8 cellular contexts compared by ENCODE assay signal in the genomic region with DNA sequence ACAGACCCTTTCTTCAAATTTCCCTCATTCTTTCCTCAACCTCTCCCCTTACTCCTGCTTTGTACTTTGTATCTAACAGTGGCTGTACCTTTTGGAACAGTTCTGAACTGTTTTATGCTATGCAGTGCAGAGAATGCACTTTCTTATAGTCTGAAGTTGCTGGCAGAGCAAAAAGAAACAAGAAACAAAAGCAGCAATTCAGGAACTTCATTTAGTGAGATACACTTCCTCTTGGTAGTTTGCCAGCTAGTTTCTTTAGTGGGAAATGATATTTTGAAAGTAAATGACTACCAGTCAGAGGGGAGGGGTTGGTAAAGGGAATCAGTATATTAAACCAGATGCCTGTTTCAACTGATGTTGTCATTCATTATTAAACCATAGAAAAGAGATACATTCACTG. TPM values are rescaled to one million over a fixed set of nuclear protein-coding genes. Genes with fewer than 3 reads are reported as not detected.
DNase-seq lines count a peak whose midpoint lies in the region; ATAC-seq and TF ChIP-seq lines count a peak whose summit lies in the region.

No MANE protein-coding gene starts in this region.

- H3K9ac ChIP-seq in liver (ENCODE audit: low read depth in 1 of 2, low read length in 2 of 2): peak overlapping the region in 1 of 2 donors; percentile 65

- DNase-seq in GDM1 (lab: John Stamatoyannopoulos, UW) (peak; percentile 59), MV-4-11 (lab: John Stamatoyannopoulos, UW) (peak; percentile 96), astrocyte of the spinal cord (ENCODE audit: low read depth, low spot score) (peak; percentile 45), dorsolateral prefrontal cortex (no peak), NCI-H1694 treated with DMSO at 0.1 percent for 48 hours (lab: John Stamatoyannopoulos, UW) (no peak), cerebellum (ENCODE audit: low spot score) (no peak)

- H3K27ac ChIP-seq in liver (ENCODE audit: low read depth in 1 of 2, low read length in 2 of 2) (peak overlapping the region; percentile 32 to 51), dorsolateral prefrontal cortex (peak overlapping the region in 24 of 59 donors; percentile 1 to 76 (median 30))

- ATAC-seq in GM21515 (IDR thresholded peaks at IDR 0.05; ENCODE audit: unreplicated experiment): peak; percentile 63

- TF ChIP-seq CTCF in astrocyte of the spinal cord (IDR thresholded peaks at IDR 0.05; ENCODE audit: low read depth, low read length): no peak
- TF ChIP-seq CTCF in liver (IDR thresholded peaks at IDR 0.05; ENCODE audit: low read depth, low read length, missing input control): no peak
- TF ChIP-seq CTCF in dorsolateral prefrontal cortex (IDR thresholded peaks at IDR 0.05 in 54 of 56, conservative IDR thresholded peaks at IDR 0.05 in 2 of 56; ENCODE audit: low read depth in 1 of 56, partially characterized antibody in 56 of 56): no peak

- H3K4me3 ChIP-seq in astrocyte of the spinal cord (ENCODE audit: low read depth, low read length): no peak overlapping the region
- H3K4me3 ChIP-seq in liver (ENCODE audit: low read depth in 1 of 3, low read length in 3 of 3): no peak overlapping the region
- peak overlapping the region in 1 of 59 donors; percentile 12 for H3K4me3 ChIP-seq in dorsolateral prefrontal cortex

- no peaks in the 10 kb centered on the region for H3K36me3 ChIP-seq in liver (ENCODE audit: control insufficient read depth in 4 of 4, insufficient read depth in 3 of 4, low read depth in 1 of 4, low read length in 3 of 4)

- peak in 1 of 2 donors; percentile 6 for TF ChIP-seq RAD21 in liver (IDR thresholded peaks at IDR 0.05)

- no peaks in the 10 kb centered on the region for H3K9me3 ChIP-seq in liver (ENCODE audit: control insufficient read depth in 4 of 4, low read length in 3 of 4)

- H3K27me3 ChIP-seq in liver (ENCODE audit: control insufficient read depth in 4 of 4, insufficient read depth in 4 of 4, low read length in 3 of 4): no peaks in the 10 kb centered on the region
- H3K27me3 ChIP-seq in dorsolateral prefrontal cortex: no peaks in the 10 kb centered on the region

- intact Hi-C loops in dorsolateral prefrontal cortex (cut with DNase I): no loop called here

- H3K4me1 ChIP-seq in liver (ENCODE audit: control insufficient read depth in 4 of 4, insufficient read depth in 4 of 4, low read length in 3 of 4): no peaks in the 10 kb centered on the region

- in situ Hi-C loops in astrocyte of the spinal cord (cut with HindIII; ENCODE audit: low sequenced_read_pairs): no loop called here

TF ChIP-seq in liver, 16 proteins besides CTCF, POLR2A, EP300 and RAD21:
- TF ChIP-seq NR2F2 (IDR thresholded peaks at IDR 0.05) (no peak), FOXA1 (IDR thresholded peaks at IDR 0.05) (no peak), SP1 (IDR thresholded peaks at IDR 0.05) (peak; percentile 16)

RNA-seq across cellular contexts. Expression of a gene that starts 55.0 kb away (rescaled TPM):
- total RNA-seq in liver (10 to 100 TPM; 70.5 to 90.2 TPM), dorsolateral prefrontal cortex (100 to 1,000 TPM; 120 to 227 (median 167) TPM), cerebellum (198 TPM)
- polyA plus RNA-seq in liver: 10 to 100 TPM; 13.9 to 28.3 TPM

Comparison
In these comparisons a context has a peak if more than half of its experiments do, and no peak if none do; other contexts are left out.
1. DNase-seq: peak in GDM1 (single experiment), MV-4-11 (single experiment) and astrocyte of the spinal cord (single experiment); none in dorsolateral prefrontal cortex (0 of 10), NCI-H1694 treated with DMSO at 0.1 percent for 48 hours (single experiment) and cerebellum (single experiment).